ENCODE assay signal across 1 cellular context in the genomic region with DNA sequence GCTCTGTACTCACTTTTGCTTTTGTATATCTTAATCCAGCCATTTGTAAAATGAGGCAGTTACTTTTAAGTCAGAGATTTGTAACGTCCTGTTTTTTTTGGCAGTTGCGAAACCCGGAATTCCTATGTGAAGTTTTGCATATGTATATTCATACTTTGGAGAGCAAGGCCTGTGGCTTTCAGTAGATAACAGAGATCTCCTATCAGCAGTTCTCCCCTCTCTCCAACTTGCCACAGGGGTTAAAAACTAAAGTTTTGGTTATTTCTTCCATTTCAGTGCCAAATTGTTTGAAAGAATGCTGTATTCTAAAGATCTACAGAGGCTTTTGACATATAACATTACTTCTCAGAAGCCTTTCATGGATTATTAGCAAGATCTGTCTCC.
A peak's percentile ranks its signal among the peaks of the same experiment; 100 is the strongest.
TF ChIP-seq lines count a peak whose summit lies in the region.

No MANE protein-coding gene starts in this region.

TF ChIP-seq in K562, 482 proteins besides CTCF, POLR2A, EP300 and RAD21 (continued from another document and continues in another):
- no peak for TF ChIP-seq PBX2 (CRISPR knock-in tag; IDR thresholded peaks at IDR 0.05; ENCODE audit: low read depth)
- TF ChIP-seq PBX2 (tag; conservative IDR thresholded peaks at IDR 0.05; ENCODE audit: low read depth) = no peak
- 0 out of 2 replicates have a peak, but pooled peaks have one; percentile 13 for TF ChIP-seq HES1 (IDR thresholded peaks at IDR 0.05; ENCODE audit: low read depth)
- TF ChIP-seq, protein P1, sequence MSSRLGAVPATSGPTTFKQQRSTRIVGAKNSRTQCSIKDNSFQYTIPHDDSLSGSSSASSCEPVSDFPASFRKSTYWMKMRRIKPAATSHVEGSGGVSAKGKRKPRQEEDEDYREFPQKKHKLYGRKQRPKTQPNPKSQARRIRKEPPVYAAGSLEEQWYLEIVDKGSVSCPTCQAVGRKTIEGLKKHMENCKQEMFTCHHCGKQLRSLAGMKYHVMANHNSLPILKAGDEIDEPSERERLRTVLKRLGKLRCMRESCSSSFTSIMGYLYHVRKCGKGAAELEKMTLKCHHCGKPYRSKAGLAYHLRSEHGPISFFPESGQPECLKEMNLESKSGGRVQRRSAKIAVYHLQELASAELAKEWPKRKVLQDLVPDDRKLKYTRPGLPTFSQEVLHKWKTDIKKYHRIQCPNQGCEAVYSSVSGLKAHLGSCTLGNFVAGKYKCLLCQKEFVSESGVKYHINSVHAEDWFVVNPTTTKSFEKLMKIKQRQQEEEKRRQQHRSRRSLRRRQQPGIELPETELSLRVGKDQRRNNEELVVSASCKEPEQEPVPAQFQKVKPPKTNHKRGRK (tag; IDR thresholded peaks at IDR 0.05) = no peak
- TF ChIP-seq, protein P2, sequence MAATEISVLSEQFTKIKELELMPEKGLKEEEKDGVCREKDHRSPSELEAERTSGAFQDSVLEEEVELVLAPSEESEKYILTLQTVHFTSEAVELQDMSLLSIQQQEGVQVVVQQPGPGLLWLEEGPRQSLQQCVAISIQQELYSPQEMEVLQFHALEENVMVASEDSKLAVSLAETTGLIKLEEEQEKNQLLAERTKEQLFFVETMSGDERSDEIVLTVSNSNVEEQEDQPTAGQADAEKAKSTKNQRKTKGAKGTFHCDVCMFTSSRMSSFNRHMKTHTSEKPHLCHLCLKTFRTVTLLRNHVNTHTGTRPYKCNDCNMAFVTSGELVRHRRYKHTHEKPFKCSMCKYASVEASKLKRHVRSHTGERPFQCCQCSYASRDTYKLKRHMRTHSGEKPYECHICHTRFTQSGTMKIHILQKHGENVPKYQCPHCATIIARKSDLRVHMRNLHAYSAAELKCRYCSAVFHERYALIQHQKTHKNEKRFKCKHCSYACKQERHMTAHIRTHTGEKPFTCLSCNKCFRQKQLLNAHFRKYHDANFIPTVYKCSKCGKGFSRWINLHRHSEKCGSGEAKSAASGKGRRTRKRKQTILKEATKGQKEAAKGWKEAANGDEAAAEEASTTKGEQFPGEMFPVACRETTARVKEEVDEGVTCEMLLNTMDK (IDR thresholded peaks at IDR 0.05; ENCODE audit: borderline replicate concordance, insufficient read depth, low read depth, low read length, poor library complexity, severe bottlenecking) = no peak
- TF ChIP-seq GTF3C2 (IDR thresholded peaks at IDR 0.05; ENCODE audit: borderline replicate concordance, extremely low read depth, insufficient read length) = no peak
- no peak for TF ChIP-seq RREB1 (CRISPR knock-in tag; IDR thresholded peaks at IDR 0.05)
- TF ChIP-seq NCOR1 (IDR thresholded peaks at IDR 0.05) = no peak
- TF ChIP-seq SMAD4 (CRISPR knock-in tag; conservative IDR thresholded peaks at IDR 0.05) = peak; percentile 41; the same call in 1 of the 2 replicates
- no peak for TF ChIP-seq ZNF24 (IDR thresholded peaks at IDR 0.05)
- TF ChIP-seq UBTF (IDR thresholded peaks at IDR 0.05; ENCODE audit: borderline replicate concordance in 1 of 2, low read depth in 2 of 2, low read length in 2 of 2) = no peak
- TF ChIP-seq ZNF707 (CRISPR knock-in tag; conservative IDR thresholded peaks at IDR 0.05) = no peak
- TF ChIP-seq TEAD4 (IDR thresholded peaks at IDR 0.05; ENCODE audit: low read length) = peak; percentile 78
- TF ChIP-seq TEAD4 (CRISPR knock-in tag; IDR thresholded peaks at IDR 0.05; ENCODE audit: borderline replicate concordance) = no peak
- TF ChIP-seq ZNF165 (CRISPR knock-in tag; IDR thresholded peaks at IDR 0.05; ENCODE audit: borderline replicate concordance) = no peak
- 0 out of 4 replicates have a peak, but pooled peaks of 1 of the 2 experiments have one; percentile 14 for TF ChIP-seq KDM1A (IDR thresholded peaks at IDR 0.05)
- TF ChIP-seq SMAD1 (IDR thresholded peaks at IDR 0.05; ENCODE audit: low read depth, low read length, partially characterized antibody) = no peak
- no peak for TF ChIP-seq NFATC3 (IDR thresholded peaks at IDR 0.05)
- TF ChIP-seq ELF1 (tag; IDR thresholded peaks at IDR 0.05) = 0 out of 2 replicates have a peak, but pooled peaks have one; percentile 35
- TF ChIP-seq C11orf30 (IDR thresholded peaks at IDR 0.05; ENCODE audit: low read depth) = no peak
- TF ChIP-seq MIER1 (IDR thresholded peaks at IDR 0.05; ENCODE audit: low read depth) = no peak
- TF ChIP-seq, protein P3, sequence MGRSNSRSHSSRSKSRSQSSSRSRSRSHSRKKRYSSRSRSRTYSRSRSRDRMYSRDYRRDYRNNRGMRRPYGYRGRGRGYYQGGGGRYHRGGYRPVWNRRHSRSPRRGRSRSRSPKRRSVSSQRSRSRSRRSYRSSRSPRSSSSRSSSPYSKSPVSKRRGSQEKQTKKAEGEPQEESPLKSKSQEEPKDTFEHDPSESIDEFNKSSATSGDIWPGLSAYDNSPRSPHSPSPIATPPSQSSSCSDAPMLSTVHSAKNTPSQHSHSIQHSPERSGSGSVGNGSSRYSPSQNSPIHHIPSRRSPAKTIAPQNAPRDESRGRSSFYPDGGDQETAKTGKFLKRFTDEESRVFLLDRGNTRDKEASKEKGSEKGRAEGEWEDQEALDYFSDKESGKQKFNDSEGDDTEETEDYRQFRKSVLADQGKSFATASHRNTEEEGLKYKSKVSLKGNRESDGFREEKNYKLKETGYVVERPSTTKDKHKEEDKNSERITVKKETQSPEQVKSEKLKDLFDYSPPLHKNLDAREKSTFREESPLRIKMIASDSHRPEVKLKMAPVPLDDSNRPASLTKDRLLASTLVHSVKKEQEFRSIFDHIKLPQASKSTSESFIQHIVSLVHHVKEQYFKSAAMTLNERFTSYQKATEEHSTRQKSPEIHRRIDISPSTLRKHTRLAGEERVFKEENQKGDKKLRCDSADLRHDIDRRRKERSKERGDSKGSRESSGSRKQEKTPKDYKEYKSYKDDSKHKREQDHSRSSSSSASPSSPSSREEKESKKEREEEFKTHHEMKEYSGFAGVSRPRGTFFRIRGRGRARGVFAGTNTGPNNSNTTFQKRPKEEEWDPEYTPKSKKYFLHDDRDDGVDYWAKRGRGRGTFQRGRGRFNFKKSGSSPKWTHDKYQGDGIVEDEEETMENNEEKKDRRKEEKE (IDR thresholded peaks at IDR 0.05; ENCODE audit: borderline replicate concordance in 1 of 2, control insufficient read depth in 1 of 2, low read depth in 2 of 2, low read length in 1 of 2) = no peak
- TF ChIP-seq HDAC2 (IDR thresholded peaks at IDR 0.05) = no peak
- TF ChIP-seq GABPA (tag; conservative IDR thresholded peaks at IDR 0.05; ENCODE audit: low read depth) = peak; percentile 37; the same call in 1 of the 2 replicates
- TF ChIP-seq ELF2 (CRISPR knock-in tag; IDR thresholded peaks at IDR 0.05) = peak; percentile 69
- TF ChIP-seq, protein P4, sequence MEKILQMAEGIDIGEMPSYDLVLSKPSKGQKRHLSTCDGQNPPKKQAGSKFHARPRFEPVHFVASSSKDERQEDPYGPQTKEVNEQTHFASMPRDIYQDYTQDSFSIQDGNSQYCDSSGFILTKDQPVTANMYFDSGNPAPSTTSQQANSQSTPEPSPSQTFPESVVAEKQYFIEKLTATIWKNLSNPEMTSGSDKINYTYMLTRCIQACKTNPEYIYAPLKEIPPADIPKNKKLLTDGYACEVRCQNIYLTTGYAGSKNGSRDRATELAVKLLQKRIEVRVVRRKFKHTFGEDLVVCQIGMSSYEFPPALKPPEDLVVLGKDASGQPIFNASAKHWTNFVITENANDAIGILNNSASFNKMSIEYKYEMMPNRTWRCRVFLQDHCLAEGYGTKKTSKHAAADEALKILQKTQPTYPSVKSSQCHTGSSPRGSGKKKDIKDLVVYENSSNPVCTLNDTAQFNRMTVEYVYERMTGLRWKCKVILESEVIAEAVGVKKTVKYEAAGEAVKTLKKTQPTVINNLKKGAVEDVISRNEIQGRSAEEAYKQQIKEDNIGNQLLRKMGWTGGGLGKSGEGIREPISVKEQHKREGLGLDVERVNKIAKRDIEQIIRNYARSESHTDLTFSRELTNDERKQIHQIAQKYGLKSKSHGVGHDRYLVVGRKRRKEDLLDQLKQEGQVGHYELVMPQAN (IDR thresholded peaks at IDR 0.05; ENCODE audit: borderline replicate concordance) = no peak
- peak; percentile 25 for TF ChIP-seq CXXC5 (CRISPR knock-in tag; IDR thresholded peaks at IDR 0.05)
